Comparison of ENCODE assay signal across 23 cellular contexts in genomic region chr5:67732921-67733320, GRCh38.
DNase-seq lines count a peak whose midpoint lies in the region; ATAC-seq and TF ChIP-seq lines count a peak whose summit lies in the region.
"Had no signal": no experiment of that assay in that cellular context is flagged by ENCODE, and none has a peak within 500 bp of the region (broad histone marks: within the 10 kb centered on the region; RNA-seq: fewer than 3 reads in every experiment).

No MANE protein-coding gene starts in this region.

- DNase-seq in cerebellar nuclear complex (lab: John Stamatoyannopoulos, UW) (peak; percentile 36 to 79), glutamatergic neuron (no peak), neural crest cell (ENCODE audit: low read depth, low spot score) (no peak), NCI-H524 (lab: John Stamatoyannopoulos, UW) (no peak), NCI-H2081 (lab: John Stamatoyannopoulos, UW) (no peak)
- DNase-seq in activated CD4-positive, CD25-positive, alpha-beta regulatory T cell (lab: John Stamatoyannopoulos, UW), result no peak
- DNase-seq: 8988T; ACHN; AML-193; BE2C; Calu3; CD4-positive, alpha-beta memory T cell; COR-L47; DMS53; DMS79 treated with DMSO at 0.1 percent for 48 hours; GM23248; H9 had no signal

- H3K27ac Mint-ChIP-seq in glutamatergic neuron (ENCODE audit: unreplicated experiment) (peak overlapping the region; percentile 60), neural crest cell (ENCODE audit: unreplicated experiment) (peak overlapping the region; percentile 53)
- H3K27ac Mint-ChIP-seq: CD4-positive, alpha-beta memory T cell; H9 had no signal

- no peak overlapping the region for H3K4me2 ChIP-seq in Loucy (ENCODE audit: low read depth, low read length, poor library complexity, severe bottlenecking)
- H3K4me2 ChIP-seq: A549; BLaER1 treated with 17β-estradiol and CSF1 and Interleukin-3, amounts not matched to agents 10 nM and 100 nM had no signal

- TF ChIP-seq CTCF in Loucy (conservative IDR thresholded peaks at IDR 0.05; ENCODE audit: low read length), result no peak
- no peak for TF ChIP-seq CTCF in glutamatergic neuron (IDR thresholded peaks at IDR 0.05; ENCODE audit: partially characterized antibody, unreplicated experiment)
- TF ChIP-seq CTCF in neural crest cell (conservative IDR thresholded peaks at IDR 0.05), result no peak

- no peaks in the 10 kb centered on the region for H3F3A ChIP-seq in Loucy (ENCODE audit: low read depth)

- 0 out of 2 replicates have a peak, but pooled peaks cover 3% of the 10 kb centered on the region for H3K9me3 ChIP-seq in Loucy (ENCODE audit: insufficient read depth, low read depth, low read length)
- H3K9me3 ChIP-seq: A549, BE2C had no signal

- H3K9me2 ChIP-seq in Loucy (replicated peaks; ENCODE audit: low read depth, low read length), result no peaks in the 10 kb centered on the region

- H3K4me1 ChIP-seq in Loucy (ENCODE audit: insufficient read depth, low read length, poor library complexity, severe bottlenecking), result peaks cover 37% of the 10 kb centered on the region
- H3K4me1 ChIP-seq: A549; BE2C; BLaER1 treated with 17β-estradiol and CSF1 and Interleukin-3, amounts not matched to agents 10 nM and 100 nM had no signal

- H3K36me3 Mint-ChIP-seq in glutamatergic neuron (ENCODE audit: unreplicated experiment) (no peaks in the 10 kb centered on the region), neural crest cell (ENCODE audit: low read depth) (peaks cover 10% of the 10 kb centered on the region)
- H3K36me3 Mint-ChIP-seq: CD14-positive monocyte had no signal

- H3K27me3 ChIP-seq in Loucy (ENCODE audit: insufficient read depth, low read length, poor library complexity, severe bottlenecking), result no peaks in the 10 kb centered on the region
- H3K27me3 ChIP-seq: BE2C; BLaER1 treated with 17β-estradiol and CSF1 and Interleukin-3, amounts not matched to agents 10 nM and 100 nM had no signal

- no peaks in the 10 kb centered on the region for H3K79me2 ChIP-seq in Loucy (ENCODE audit: insufficient read depth, low read length)

- H2AFZ ChIP-seq in Loucy (ENCODE audit: low read length), result peak overlapping the region; percentile 1; the same call in 1 of the 2 replicates
- H2AFZ ChIP-seq: GM23248 had no signal

- H3K27me3 Mint-ChIP-seq in glutamatergic neuron (ENCODE audit: unreplicated experiment), result no peaks in the 10 kb centered on the region
- no peaks in the 10 kb centered on the region for H3K27me3 Mint-ChIP-seq in neural crest cell (ENCODE audit: low read depth)

- H3K4me3 Mint-ChIP-seq in glutamatergic neuron (ENCODE audit: unreplicated experiment), result no peak overlapping the region
- H3K4me3 Mint-ChIP-seq in neural crest cell, result no peak overlapping the region
- H3K4me3 Mint-ChIP-seq: CD14-positive monocyte, H9 had no signal

- H3K4me1 Mint-ChIP-seq in glutamatergic neuron (ENCODE audit: low read depth, unreplicated experiment) (peaks cover 14% of the 10 kb centered on the region), neural crest cell (peaks cover 34% of the 10 kb centered on the region)
- H3K4me1 Mint-ChIP-seq: CD14-positive monocyte; CD4-positive, alpha-beta memory T cell had no signal

- no peak overlapping the region for H3K9ac ChIP-seq in Loucy (ENCODE audit: low read depth, low read length, poor library complexity, severe bottlenecking)
- H3K9ac ChIP-seq: BLaER1 treated with 17β-estradiol and CSF1 and Interleukin-3, amounts not matched to agents 10 nM and 100 nM; GM23248 had no signal

- no peak for ATAC-seq in GM18873 (IDR thresholded peaks at IDR 0.05; ENCODE audit: low FRiP score, unreplicated experiment)
- ATAC-seq: A549, HCT116 had no signal

- no peaks in the 10 kb centered on the region for H4K20me1 ChIP-seq in Loucy (ENCODE audit: insufficient read depth, low read length, poor library complexity, severe bottlenecking)
- H4K20me1 ChIP-seq: BLaER1 treated with 17β-estradiol and CSF1 and Interleukin-3, amounts not matched to agents 10 nM and 100 nM had no signal

- H3K4me3 ChIP-seq in Loucy (ENCODE audit: low read length, poor library complexity, severe bottlenecking), result no peak overlapping the region
- H3K4me3 ChIP-seq: A549; BLaER1 treated with 17β-estradiol and CSF1 and Interleukin-3, amounts not matched to agents 10 nM and 100 nM; GM23248 had no signal

- no peaks in the 10 kb centered on the region for H3K36me3 ChIP-seq in Loucy (ENCODE audit: insufficient read depth, low read length)
- H3K36me3 ChIP-seq: BE2C; BLaER1 treated with 17β-estradiol and CSF1 and Interleukin-3, amounts not matched to agents 10 nM and 100 nM had no signal

- peaks cover 2% of the 10 kb centered on the region for H3K9me3 Mint-ChIP-seq in glutamatergic neuron (ENCODE audit: unreplicated experiment)
- H3K9me3 Mint-ChIP-seq in neural crest cell, result peaks cover 13% of the 10 kb centered on the region

Comparison
In these comparisons a context has a peak if more than half of its experiments do, and no peak if none do; other contexts are left out.
1. DNase-seq: peak in cerebellar nuclear complex (2 of 2); none in glutamatergic neuron (single experiment), neural crest cell (single experiment), NCI-H524 (0 of 2), activated CD4-positive, CD25-positive, alpha-beta regulatory T cell (0 of 4) and NCI-H2081 (0 of 2).